ENCODE assay signal across 13 cellular contexts in genomic region chr10:4280481-4281206, GRCh38.
DNase-seq lines count a peak whose midpoint lies in the region; ATAC-seq, FAIRE-seq and TF ChIP-seq lines count a peak whose summit lies in the region.
"Had no signal": no experiment of that assay in that cellular context is flagged by ENCODE, and none has a peak within 500 bp of the region (broad histone marks: within the 10 kb centered on the region; RNA-seq: fewer than 3 reads in every experiment).

No MANE protein-coding gene starts in this region.

- no peaks in the 10 kb centered on the region for H3K27me3 ChIP-seq in gastrocnemius medialis
- H3K27me3 ChIP-seq: ovary had no signal

- H3K4me1 ChIP-seq in gastrocnemius medialis (peaks cover 19 to 35% of the 10 kb centered on the region in 2 donors), kidney (ENCODE audit: control insufficient read depth in 1 of 2, insufficient read depth in 1 of 2, low read depth in 1 of 2, low read length in 2 of 2) (peaks cover 0 to 5% of the 10 kb centered on the region in 2 donors)

- H3K36me3 ChIP-seq in gastrocnemius medialis (no peaks in the 10 kb centered on the region), kidney (ENCODE audit: control insufficient read depth in 1 of 2, insufficient read depth in 2 of 2, low read length in 2 of 2) (no peaks in the 10 kb centered on the region)
- H3K36me3 ChIP-seq: ovary had no signal

- peak; percentile 41 to 53 for ATAC-seq in gastrocnemius medialis
- no peak for ATAC-seq in GM19463 (IDR thresholded peaks at IDR 0.05; ENCODE audit: unreplicated experiment)
- ATAC-seq: activated CD8-positive, alpha-beta T cell treated with anti-CD3 and anti-CD28 coated beads for 36 hours; Right ventricle myocardium inferior had no signal

- intact Hi-C loops in gastrocnemius medialis (cut with DNase I; ENCODE audit: low total_unique reads) = loop anchor here (5.0 kb wide), 1 partner anchor 38 kb away; no protein-coding TSS in a partner anchor
- intact Hi-C loops in kidney (cut with DNase I) = no loop called here

- H3K27ac ChIP-seq in VCaP (peak overlapping the region; percentile 90), gastrocnemius medialis (peak overlapping the region; percentile 10 to 63 (median 60)), kidney (ENCODE audit: low read depth in 2 of 2, low read length in 2 of 2) (no peak overlapping the region)

- H3K9me3 ChIP-seq in gastrocnemius medialis (no peaks in the 10 kb centered on the region), kidney (ENCODE audit: control insufficient read depth in 1 of 2, low read length in 2 of 2) (no peaks in the 10 kb centered on the region)
- H3K9me3 ChIP-seq: ovary had no signal

- no peak for FAIRE-seq in kidney (lab: Jason Lieb, UNC)

- DNase-seq in EL (peak; percentile 69), fibroblast of pulmonary artery (ENCODE audit: low read depth) (peak; percentile 66), gastrocnemius medialis (no peak), DMS79 (lab: John Stamatoyannopoulos, UW) (no peak), SW 1271 (lab: John Stamatoyannopoulos, UW) (no peak), kidney (no peak)
- DNase-seq: activated CD8-positive, alpha-beta T cell treated with anti-CD3 and anti-CD28 coated beads for 36 hours; GOT3; NCI-H187 treated with DMSO at 0.1 percent for 48 hours had no signal

- no peak overlapping the region for H3K4me3 ChIP-seq in fibroblast of pulmonary artery (replicated peaks; ENCODE audit: low read depth, low read length)
- no peak overlapping the region for H3K4me3 ChIP-seq in gastrocnemius medialis
- no peak overlapping the region for H3K4me3 ChIP-seq in kidney (ENCODE audit: low read length in 2 of 2)
- H3K4me3 ChIP-seq: ovary had no signal

- in situ Hi-C loops in gastrocnemius medialis (cut with MboI; ENCODE audit: low sequenced_read_pairs in 4 of 4) = no loop called here

- no peak for TF ChIP-seq POLR2A in gastrocnemius medialis (IDR thresholded peaks at IDR 0.05)

- H3K9ac ChIP-seq in kidney (ENCODE audit: low read length in 2 of 2) = no peak overlapping the region

- TF ChIP-seq CTCF in VCaP (conservative IDR thresholded peaks at IDR 0.05) = no peak
- no peak for TF ChIP-seq CTCF in fibroblast of pulmonary artery (IDR thresholded peaks at IDR 0.05; ENCODE audit: low read length, missing control alignments)
- no peak for TF ChIP-seq CTCF in gastrocnemius medialis (IDR thresholded peaks at IDR 0.05 in 4 of 5, conservative IDR thresholded peaks at IDR 0.05 in 1 of 5)
- TF ChIP-seq CTCF in kidney (IDR thresholded peaks at IDR 0.05; ENCODE audit: borderline replicate concordance, extremely low read depth, insufficient read depth) = no peak

Comparison
In these comparisons a context has a peak if more than half of its experiments do, and no peak if none do; other contexts are left out.
1. DNase-seq: peak in EL (single experiment) and fibroblast of pulmonary artery (single experiment); none in gastrocnemius medialis (0 of 2), DMS79 (single experiment), SW 1271 (0 of 2) and kidney (single experiment).
2. H3K27ac ChIP-seq: peak in VCaP (single experiment) and gastrocnemius medialis (4 of 4); none in kidney (0 of 2).